Comparison of ENCODE assay signal across 8 cellular contexts in genomic region chr3:169147246-169148008, GRCh38.
A peak's percentile ranks its signal among the peaks of the same experiment; 100 is the strongest.
DNase-seq lines count a peak whose midpoint lies in the region; ATAC-seq and TF ChIP-seq lines count a peak whose summit lies in the region.

No MANE protein-coding gene starts in this region.

- no peak for TF ChIP-seq EP300 in esophagus muscularis mucosa (IDR thresholded peaks at IDR 0.05)

- peak overlapping the region; percentile 66 to 87 for H3K9ac ChIP-seq in mucosa of rectum (ENCODE audit: low read depth in 1 of 2, low read length in 2 of 2)

- ATAC-seq in HG02798 (IDR thresholded peaks at IDR 0.05; ENCODE audit: poor library complexity, unreplicated experiment), result no peak

- H3K4me1 ChIP-seq in esophagus muscularis mucosa, result peaks cover 5 to 36% (median 32%) of the 10 kb centered on the region in 4 donors
- H3K4me1 ChIP-seq in mucosa of rectum (ENCODE audit: control insufficient read depth in 2 of 2, insufficient read depth in 2 of 2, low read length in 2 of 2), result peaks cover 19 to 20% of the 10 kb centered on the region in 2 donors
- no peaks in the 10 kb centered on the region for H3K4me1 ChIP-seq in uterus

- H3K27ac ChIP-seq in esophagus muscularis mucosa (replicated peaks in 1 of 4), result peak overlapping the region; percentile 74 to 79 (median 76)
- peak overlapping the region; percentile 89 to 95 for H3K27ac ChIP-seq in mucosa of rectum (ENCODE audit: low read depth in 2 of 2, low read length in 2 of 2)
- peak overlapping the region; percentile 57 to 77 for H3K27ac ChIP-seq in uterus

- H3K9me3 ChIP-seq in esophagus muscularis mucosa (no peaks in the 10 kb centered on the region), mucosa of rectum (ENCODE audit: control insufficient read depth in 2 of 2, low read length in 2 of 2) (no peaks in the 10 kb centered on the region), uterus (no peaks in the 10 kb centered on the region)

- peaks cover 0 to 72% (median 28%) of the 10 kb centered on the region in 4 donors for H3K27me3 ChIP-seq in esophagus muscularis mucosa
- H3K27me3 ChIP-seq in mucosa of rectum (ENCODE audit: control insufficient read depth in 2 of 2, insufficient read depth in 2 of 2, low read length in 2 of 2), result peaks cover 5 to 12% of the 10 kb centered on the region in 2 donors
- H3K27me3 ChIP-seq in uterus, result peaks cover 11 to 60% of the 10 kb centered on the region in 2 donors

- no peak for TF ChIP-seq CTCF in LNCaP clone FGC (IDR thresholded peaks at IDR 0.05; ENCODE audit: control insufficient read depth, extremely low read depth, insufficient read depth)
- no peak for TF ChIP-seq CTCF in esophagus muscularis mucosa (IDR thresholded peaks at IDR 0.05)
- TF ChIP-seq CTCF in uterus (IDR thresholded peaks at IDR 0.05), result no peak

- H3K4me3 ChIP-seq in LNCaP clone FGC (ENCODE audit: low read depth, low read length) (peak overlapping the region; percentile 40), esophagus muscularis mucosa (peak overlapping the region; percentile 48 to 60 (median 57)), mucosa of rectum (ENCODE audit: low read length in 2 of 2) (peak overlapping the region; percentile 85 to 87), uterus (peak overlapping the region; percentile 23 to 32)

- peak; percentile 62 for DNase-seq in D341Med (ENCODE audit: low spot score)
- no peak for DNase-seq in LNCaP clone FGC (ENCODE audit: low read depth)
- DNase-seq in UCSD-AML1 (lab: John Stamatoyannopoulos, UW; ENCODE audit: unreplicated experiment), result peak; percentile 75
- DNase-seq in esophagus muscularis mucosa (ENCODE audit: extremely low spot score), result no peak
- DNase-seq in uterus, result peak in 1 of 2 donors; percentile 20
- DNase-seq in activated CD4-positive, alpha-beta T cell treated with anti-CD3 and anti-CD28 coated beads for 1 hour, result no peak

- H3K36me3 ChIP-seq in esophagus muscularis mucosa (no peaks in the 10 kb centered on the region), mucosa of rectum (ENCODE audit: control insufficient read depth in 2 of 2, insufficient read depth in 2 of 2, low read length in 2 of 2) (peaks cover 0 to 5% of the 10 kb centered on the region in 2 donors), uterus (no peaks in the 10 kb centered on the region)

- 3% methylated on average over 29 of the region's 29 CpGs for WGBS in esophagus muscularis mucosa

- TF ChIP-seq POLR2A in esophagus muscularis mucosa (IDR thresholded peaks at IDR 0.05; ENCODE audit: low read depth), result no peak
- TF ChIP-seq POLR2A in uterus (IDR thresholded peaks at IDR 0.05), result no peak

- intact Hi-C loops in esophagus muscularis mucosa (cut with DNase I), result loop anchor here (2.0 to 10.0 kb wide), 3 partner anchors 193 to 600 kb away; no protein-coding TSS in a partner anchor
- intact Hi-C loops in uterus (cut with DNase I; ENCODE audit: low total_unique reads), result no loop called here

Comparison
In these comparisons a context has a peak if more than half of its experiments do, and no peak if none do; other contexts are left out.
1. DNase-seq: peak in D341Med (single experiment) and UCSD-AML1 (single experiment); none in LNCaP clone FGC (single experiment), esophagus muscularis mucosa (single experiment) and activated CD4-positive, alpha-beta T cell treated with anti-CD3 and anti-CD28 coated beads for 1 hour (single experiment).
2. H3K4me3 ChIP-seq: peak in every context shown above with its lines; median percentile 86 in mucosa of rectum; 57 in esophagus muscularis mucosa; 40 in LNCaP clone FGC; 28 in uterus.
3. Peak in every context shown above with its lines, with median percentiles within 50 percentile points of each other: H3K27ac ChIP-seq.